1 cellular context compared by ENCODE assay signal in genomic region chr1:43974443-43975248, GRCh38.
A peak's percentile ranks its signal among the peaks of the same experiment; 100 is the strongest.
TF ChIP-seq lines count a peak whose summit lies in the region.

Gene ATP6V0B (plus strand): TSS chr1:43974960. CDS start chr1:43975041, 81 bp downstream.

TF ChIP-seq in HEK293, 187 proteins besides CTCF, POLR2A, EP300 and RAD21 (continued from another document):
- TF ChIP-seq ZNF701 (tag by site-specific recombination; IDR thresholded peaks at IDR 0.05), result no peak
- TF ChIP-seq ZNF202 (tag by site-specific recombination; IDR thresholded peaks at IDR 0.05; ENCODE audit: borderline replicate concordance), result no peak
- TF ChIP-seq OSR2 (tag by site-specific recombination; IDR thresholded peaks at IDR 0.05), result no peak
- TF ChIP-seq REPIN1 (tag by site-specific recombination; IDR thresholded peaks at IDR 0.05; ENCODE audit: low read depth), result no peak
- peak; percentile 63 for TF ChIP-seq KLF8 (tag by site-specific recombination; IDR thresholded peaks at IDR 0.05)
- TF ChIP-seq ZNF791 (tag by site-specific recombination; IDR thresholded peaks at IDR 0.05), result no peak
- TF ChIP-seq ZNF239 (tag by site-specific recombination; IDR thresholded peaks at IDR 0.05), result no peak
- peak; percentile 97 for TF ChIP-seq ZNF704 (tag by site-specific recombination; IDR thresholded peaks at IDR 0.05)
- no peak for TF ChIP-seq ZSCAN23 (tag by site-specific recombination; IDR thresholded peaks at IDR 0.05)
- peak; percentile 96 for TF ChIP-seq ZNF335 (tag by site-specific recombination; conservative IDR thresholded peaks at IDR 0.05)
- TF ChIP-seq ZNF580 (tag by site-specific recombination; IDR thresholded peaks at IDR 0.05), result 0 out of 2 replicates have a peak, but pooled peaks have one; percentile 46
- TF ChIP-seq ZNF473 (tag by site-specific recombination; IDR thresholded peaks at IDR 0.05), result no peak
- no peak for TF ChIP-seq ZNF670 (tag by site-specific recombination; IDR thresholded peaks at IDR 0.05; ENCODE audit: low read depth)
- TF ChIP-seq WT1 (tag by site-specific recombination; IDR thresholded peaks at IDR 0.05), result peak; percentile 13; the same call in 1 of the 2 replicates
- no peak for TF ChIP-seq TCF7L2 (IDR thresholded peaks at IDR 0.05; ENCODE audit: borderline replicate concordance, low read depth, low read length)
- peak; percentile 53; the same call in 1 of the 2 replicates for TF ChIP-seq BCL6B (tag by site-specific recombination; IDR thresholded peaks at IDR 0.05)
- TF ChIP-seq ZNF76 (tag by site-specific recombination; IDR thresholded peaks at IDR 0.05; ENCODE audit: borderline replicate concordance, low read depth), result peak; percentile 94
- peak; percentile 62 for TF ChIP-seq ZNF629 (tag by site-specific recombination; IDR thresholded peaks at IDR 0.05)
- TF ChIP-seq ZBTB1 (tag by site-specific recombination; IDR thresholded peaks at IDR 0.05), result peak; percentile 85
- TF ChIP-seq ZNF776 (tag by site-specific recombination; IDR thresholded peaks at IDR 0.05; ENCODE audit: borderline replicate concordance), result no peak
- peak; percentile 71 for TF ChIP-seq SP2 (tag by site-specific recombination; IDR thresholded peaks at IDR 0.05)
- TF ChIP-seq ZNF529 (tag by site-specific recombination; IDR thresholded peaks at IDR 0.05; ENCODE audit: insufficient replicate concordance), result no peak
- TF ChIP-seq ZBTB49 (tag by site-specific recombination; IDR thresholded peaks at IDR 0.05; ENCODE audit: low read depth), result no peak
- peak; percentile 74; the same call in 1 of the 2 replicates for TF ChIP-seq ZXDB (tag by site-specific recombination; IDR thresholded peaks at IDR 0.05)
- no peak for TF ChIP-seq ZNF114 (tag by site-specific recombination; IDR thresholded peaks at IDR 0.05)
- peak; percentile 57 for TF ChIP-seq ZNF600 (tag by site-specific recombination; IDR thresholded peaks at IDR 0.05)
- TF ChIP-seq ZNF548 (tag by site-specific recombination; IDR thresholded peaks at IDR 0.05), result no peak
- no peak; the same call in 1 of the 2 replicates for TF ChIP-seq PBX3 (CRISPR knock-in tag; IDR thresholded peaks at IDR 0.05)
- TF ChIP-seq ZNF677 (tag by site-specific recombination; IDR thresholded peaks at IDR 0.05), result no peak
- no peak for TF ChIP-seq ZNF266 (tag by site-specific recombination; IDR thresholded peaks at IDR 0.05; ENCODE audit: low read depth)
- peak; percentile 75 for TF ChIP-seq FEZF1 (tag by site-specific recombination; IDR thresholded peaks at IDR 0.05)
- peak; percentile 87 for TF ChIP-seq GLIS2 (tag by site-specific recombination; IDR thresholded peaks at IDR 0.05)
- TF ChIP-seq ZNF248 (tag by site-specific recombination; IDR thresholded peaks at IDR 0.05), result no peak
- TF ChIP-seq ZNF423 (tag by site-specific recombination; IDR thresholded peaks at IDR 0.05), result peak; percentile 55; the same call in 1 of the 2 replicates
- no peak for TF ChIP-seq ZNF558 (tag by site-specific recombination; IDR thresholded peaks at IDR 0.05)
- TF ChIP-seq IKZF3 (tag by site-specific recombination; IDR thresholded peaks at IDR 0.05), result no peak
- 0 out of 2 replicates have a peak, but pooled peaks have one; percentile 7 for TF ChIP-seq ZNF366 (tag by site-specific recombination; conservative IDR thresholded peaks at IDR 0.05)
- TF ChIP-seq REST (tag by site-specific recombination; IDR thresholded peaks at IDR 0.05), result peak; percentile 27; the same call in 1 of the 2 replicates
- TF ChIP-seq ZNF707 (tag by site-specific recombination; IDR thresholded peaks at IDR 0.05), result no peak
- no peak for TF ChIP-seq ZNF555 (tag by site-specific recombination; conservative IDR thresholded peaks at IDR 0.05)
- no peak for TF ChIP-seq ZNF623 (tag by site-specific recombination; IDR thresholded peaks at IDR 0.05)
- no peak for TF ChIP-seq ZNF221 (tag by site-specific recombination; IDR thresholded peaks at IDR 0.05; ENCODE audit: borderline replicate concordance)
- TF ChIP-seq SP3 (tag by site-specific recombination; IDR thresholded peaks at IDR 0.05), result peak; percentile 76
- TF ChIP-seq ZNF211 (tag by site-specific recombination; IDR thresholded peaks at IDR 0.05; ENCODE audit: low read depth), result no peak
- TF ChIP-seq ZBTB21 (tag by site-specific recombination; IDR thresholded peaks at IDR 0.05), result no peak
- no peak for TF ChIP-seq ZNF596 (tag by site-specific recombination; IDR thresholded peaks at IDR 0.05)
- TF ChIP-seq ZNF302 (tag by site-specific recombination; IDR thresholded peaks at IDR 0.05; ENCODE audit: low read depth), result no peak
- peak; percentile 46; the same call in 1 of the 2 replicates for TF ChIP-seq ZNF692 (tag by site-specific recombination; IDR thresholded peaks at IDR 0.05)
- no peak for TF ChIP-seq ZBTB44 (tag by site-specific recombination; IDR thresholded peaks at IDR 0.05)
- TF ChIP-seq ZNF19 (tag by site-specific recombination; IDR thresholded peaks at IDR 0.05; ENCODE audit: low read depth), result no peak
- no peak for TF ChIP-seq ZNF610 (tag by site-specific recombination; IDR thresholded peaks at IDR 0.05; ENCODE audit: borderline replicate concordance)
- peak; percentile 54; the same call in 1 of the 2 replicates for TF ChIP-seq TRIM28 (IDR thresholded peaks at IDR 0.05; ENCODE audit: borderline replicate concordance, low read length)
TF ChIP-seq in HEK293: peak in this region for 57.
